ENCODE assay signal across 8 cellular contexts in the genomic region with DNA sequence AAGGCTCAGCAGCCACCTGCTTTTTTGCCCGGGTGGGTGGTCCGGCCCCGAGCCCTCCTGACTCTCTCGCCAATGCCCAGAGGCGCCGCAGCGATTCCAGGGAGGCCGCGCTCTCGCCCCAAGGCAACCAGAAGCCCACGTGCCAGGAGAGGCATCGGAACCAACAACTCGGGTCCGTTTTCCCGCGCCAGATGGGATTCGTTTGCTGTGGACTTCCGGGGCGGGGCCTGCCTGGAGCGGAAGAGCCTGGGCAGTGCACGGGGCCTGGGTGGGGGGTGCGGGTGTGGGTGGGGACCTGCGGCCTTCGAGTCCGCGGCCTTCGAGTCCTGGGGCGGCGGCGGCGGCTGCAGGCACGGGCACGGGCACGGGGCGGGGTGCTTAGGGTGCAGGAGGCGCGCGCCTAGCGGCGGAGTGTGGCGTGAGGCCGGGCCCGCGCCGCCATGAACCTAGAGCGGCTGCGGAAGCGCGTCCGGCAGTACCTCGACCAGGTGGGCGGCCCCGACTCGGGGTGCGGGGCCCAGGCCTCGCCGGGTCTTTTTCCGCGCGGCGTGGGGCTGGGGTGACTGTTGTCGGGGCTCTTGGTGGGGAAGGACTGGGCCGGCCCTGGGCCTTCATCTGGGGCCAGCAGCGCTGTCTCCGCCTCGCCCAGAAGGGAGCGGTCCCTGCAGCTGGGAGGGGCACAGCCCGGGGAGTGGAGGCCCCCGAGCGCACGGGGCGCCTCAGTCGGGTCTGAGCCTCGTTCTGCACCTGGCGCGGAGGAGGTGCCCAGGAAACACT. TPM values are rescaled to one million over a fixed set of nuclear protein-coding genes. Genes with fewer than 3 reads are reported as not detected.
DNase-seq lines count a peak whose midpoint lies in the region; ATAC-seq, FAIRE-seq and TF ChIP-seq lines count a peak whose summit lies in the region.

A gene with protein sequence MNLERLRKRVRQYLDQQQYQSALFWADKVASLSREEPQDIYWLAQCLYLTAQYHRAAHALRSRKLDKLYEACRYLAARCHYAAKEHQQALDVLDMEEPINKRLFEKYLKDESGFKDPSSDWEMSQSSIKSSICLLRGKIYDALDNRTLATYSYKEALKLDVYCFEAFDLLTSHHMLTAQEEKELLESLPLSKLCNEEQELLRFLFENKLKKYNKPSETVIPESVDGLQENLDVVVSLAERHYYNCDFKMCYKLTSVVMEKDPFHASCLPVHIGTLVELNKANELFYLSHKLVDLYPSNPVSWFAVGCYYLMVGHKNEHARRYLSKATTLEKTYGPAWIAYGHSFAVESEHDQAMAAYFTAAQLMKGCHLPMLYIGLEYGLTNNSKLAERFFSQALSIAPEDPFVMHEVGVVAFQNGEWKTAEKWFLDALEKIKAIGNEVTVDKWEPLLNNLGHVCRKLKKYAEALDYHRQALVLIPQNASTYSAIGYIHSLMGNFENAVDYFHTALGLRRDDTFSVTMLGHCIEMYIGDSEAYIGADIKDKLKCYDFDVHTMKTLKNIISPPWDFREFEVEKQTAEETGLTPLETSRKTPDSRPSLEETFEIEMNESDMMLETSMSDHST (plus strand): TSS at position 253 of the 777 bp plus-strand sequence. CDS start 188 bp downstream, at position 441.

- TF ChIP-seq CTCF in BJ (IDR thresholded peaks at IDR 0.05; ENCODE audit: insufficient read depth, low read depth, low read length) = no peak
- TF ChIP-seq CTCF in colonic mucosa (IDR thresholded peaks at IDR 0.05) = peak; percentile 26

- H3K4me3 Mint-ChIP-seq in activated CD4-positive, alpha-beta T cell treated with anti-CD3 and anti-CD28 coated beads, Interleukin-2, amount 10 ng/mL, durations not matched to agents 24 days and 14 days = peak within 1 kb of the TSS; percentile 92

- peaks cover 4% of the 10 kb centered on the region for H3K27me3 Mint-ChIP-seq in activated CD4-positive, alpha-beta T cell treated with anti-CD3 and anti-CD28 coated beads, Interleukin-2, amount 10 ng/mL, durations not matched to agents 24 days and 14 days

- H3K9me3 ChIP-seq in colonic mucosa = no peaks in the 10 kb centered on the region

- H3K4me3 ChIP-seq in BJ (ENCODE audit: low read depth, low read length) (peak within 1 kb of the TSS; percentile 83), colonic mucosa (peak within 1 kb of the TSS; percentile 92)

- DNase-seq in BJ (ENCODE audit: low read depth) (peak; percentile 22), GM19239 (ENCODE audit: insufficient read length, low spot score) (peak; percentile 86), NCI-H524 treated with DMSO at 0.1 percent for 48 hours (lab: John Stamatoyannopoulos, UW) (peak; percentile 39), colonic mucosa (peak; percentile 96), left kidney (ENCODE audit: low read depth, low spot score) (peak; percentile 98)
- DNase-seq in activated CD4-positive, alpha-beta T cell treated with anti-CD3 and anti-CD28 coated beads, Interleukin-2, amount 10 ng/mL, durations not matched to agents 24 days and 14 days = peak; percentile 95
- peak; percentile 92 for DNase-seq in stimulated activated CD4-positive, alpha-beta T cell treated with anti-CD3 and anti-CD28 coated beads, Interleukin-1b, Interleukin-23, amount 100 ng/mL, for 48 hours

- H3K36me3 ChIP-seq in BJ (ENCODE audit: control insufficient read depth, insufficient read depth, low read length) (peaks cover 8% of the 10 kb centered on the region), colonic mucosa (peaks cover 3% of the 10 kb centered on the region)

- peak within 1 kb of the TSS; percentile 92 for H3K27ac Mint-ChIP-seq in activated CD4-positive, alpha-beta T cell treated with anti-CD3 and anti-CD28 coated beads, Interleukin-2, amount 10 ng/mL, durations not matched to agents 24 days and 14 days

- peaks cover 34% of the 10 kb centered on the region for H3K36me3 Mint-ChIP-seq in activated CD4-positive, alpha-beta T cell treated with anti-CD3 and anti-CD28 coated beads, Interleukin-2, amount 10 ng/mL, durations not matched to agents 24 days and 14 days (ENCODE audit: low read depth)

- CTCF ChIA-PET in BJ (lab: Yijun Ruan, JAX) = interaction anchor here (1.4 kb wide), 1 partner anchor 106 kb away, joined by 5 read pairs; no protein-coding TSS in a partner anchor

- peak; percentile 62 for FAIRE-seq in GM19239 (lab: Jason Lieb, UNC)

- H3K27ac ChIP-seq in colonic mucosa = peak within 1 kb of the TSS; percentile 93

- no peaks in the 10 kb centered on the region for H3K4me1 ChIP-seq in colonic mucosa

- POLR2A ChIA-PET in BJ (lab: Charles Lee) = no interaction called here

- H3K27me3 ChIP-seq in BJ (ENCODE audit: control insufficient read depth, insufficient read depth, low read length) (no peaks in the 10 kb centered on the region), colonic mucosa (no peaks in the 10 kb centered on the region)

- peaks cover 17% of the 10 kb centered on the region for H3K4me1 Mint-ChIP-seq in activated CD4-positive, alpha-beta T cell treated with anti-CD3 and anti-CD28 coated beads, Interleukin-2, amount 10 ng/mL, durations not matched to agents 24 days and 14 days

- peak; percentile 86 for ATAC-seq in HG03442 (IDR thresholded peaks at IDR 0.05; ENCODE audit: unreplicated experiment)

- H3K9ac ChIP-seq in colonic mucosa (ENCODE audit: low read depth in 2 of 2, low read length in 2 of 2) = peak within 1 kb of the TSS; percentile 36 to 81

- intact Hi-C loops in activated CD4-positive, alpha-beta T cell treated with anti-CD3 and anti-CD28 coated beads, Interleukin-2, amount 10 ng/mL, durations not matched to agents 24 days and 14 days (cut with micrococcal nuclease) = loop anchor here (1.0 to 2.0 kb wide), 6 partner anchors 46 to 744 kb away; a partner anchor contains a TSS
- intact Hi-C loops in colonic mucosa (cut with DNase I) = loop anchor here (5.0 kb wide), 1 partner anchor 418 kb away; no protein-coding TSS in a partner anchor

- no peaks in the 10 kb centered on the region for H3K9me3 Mint-ChIP-seq in activated CD4-positive, alpha-beta T cell treated with anti-CD3 and anti-CD28 coated beads, Interleukin-2, amount 10 ng/mL, durations not matched to agents 24 days and 14 days

RNA-seq across cellular contexts. Expression of the gene that starts here (rescaled TPM):
- 55.8 and 102 TPM in 2 replicates for polyA plus RNA-seq in BJ (2011; rRNA removed)
- 50.9 TPM in 2 replicates for polyA minus RNA-seq in BJ (2011; rRNA and poly(A)+ RNA removed)
- 84.5 and 85.4 TPM in 2 replicates for total RNA-seq in activated CD4-positive, alpha-beta T cell treated with anti-CD3 and anti-CD28 coated beads, Interleukin-2, amount 10 ng/mL, durations not matched to agents 24 days and 14 days
- total RNA-seq in colonic mucosa = 10 to 100 TPM; 35.7 to 47.9 TPM

Comparison
In these comparisons a context has a peak if more than half of its experiments do, and no peak if none do; other contexts are left out.
1. Peak in every context shown above with its lines: DNase-seq, ATAC-seq, H3K4me3 ChIP-seq and H3K27ac ChIP-seq.
2. DNase-seq: peak in every context shown above with its lines; median percentile 98 in left kidney; 96 in colonic mucosa; 95 in activated CD4-positive, alpha-beta T cell treated with anti-CD3 and anti-CD28 coated beads, Interleukin-2, amount 10 ng/mL, durations not matched to agents 24 days and 14 days; 92 in stimulated activated CD4-positive, alpha-beta T cell treated with anti-CD3 and anti-CD28 coated beads, Interleukin-1b, Interleukin-23, amount 100 ng/mL, for 48 hours; 86 in GM19239; 39 in NCI-H524 treated with DMSO at 0.1 percent for 48 hours; 22 in BJ.